Comparison of ENCODE assay signal across 17 cellular contexts in genomic region chr1:224061436-224061835, GRCh38.
"Had no signal": no experiment of that assay in that cellular context is flagged by ENCODE, and none has a peak within 500 bp of the region (broad histone marks: within the 10 kb centered on the region; RNA-seq: fewer than 3 reads in every experiment).

No MANE protein-coding gene starts in this region.

- H3K27ac ChIP-seq: esophagus muscularis mucosa, hepatocyte, ovary, sigmoid colon, spleen, stomach, testis, upper lobe of left lung had no signal

- H3K4me3 ChIP-seq: esophagus muscularis mucosa, hepatocyte, ovary, sigmoid colon, spleen, stomach, testis, upper lobe of left lung had no signal

- H3K9me3 ChIP-seq: sigmoid colon, testis, upper lobe of left lung had no signal

- H3K4me2 ChIP-seq: hepatocyte had no signal

- H3K27me3 ChIP-seq: hepatocyte, ovary, sigmoid colon, spleen, stomach, testis, upper lobe of left lung had no signal

- FAIRE-seq: keratinocyte had no signal

- H3K27ac Mint-ChIP-seq: activated CD8-positive, alpha-beta T cell treated with anti-CD3 and anti-CD28 coated beads for 36 hours; naive B cell had no signal

- H3K4me1 ChIP-seq: esophagus muscularis mucosa, sigmoid colon, spleen, testis had no signal

- H2AFZ ChIP-seq: hepatocyte had no signal

- DNase-seq: activated CD4-positive, alpha-beta T cell treated with anti-CD3 and anti-CD28 coated beads for 4 hours; activated CD8-positive, alpha-beta T cell treated with anti-CD3 and anti-CD28 coated beads for 36 hours; activated effector memory CD4-positive, alpha-beta T cell treated with Interleukin-2 at 50 U/mL for 16 hours; activated naive CD4-positive, alpha-beta T cell treated with anti-CD3 and anti-CD28 coated beads, Interleukin-2, amount 50 U/mL, for 16 hours; activated T-cell treated with anti-CD3 and anti-CD28 coated beads, Interleukin-2, amount 50 U/mL, for 4 hours; naive B cell; ovary; sigmoid colon; spleen; stomach; T1000; testis; upper lobe of left lung had no signal

- H3K36me3 Mint-ChIP-seq: naive B cell had no signal

- H3K36me3 ChIP-seq: esophagus muscularis mucosa, ovary, sigmoid colon, spleen, stomach, upper lobe of left lung had no signal

- ATAC-seq: activated CD8-positive, alpha-beta T cell treated with anti-CD3 and anti-CD28 coated beads for 36 hours; activated T-cell treated with anti-CD3 and anti-CD28 coated beads, Interleukin-2, amount 50 U/mL, for 4 hours; left lobe of liver had no signal

- H3K4me3 Mint-ChIP-seq: activated CD8-positive, alpha-beta T cell treated with anti-CD3 and anti-CD28 coated beads for 36 hours; activated T-cell treated with anti-CD3 and anti-CD28 coated beads, Interleukin-2, amount 50 U/mL, for 4 hours; naive B cell had no signal

- H3K9me3 Mint-ChIP-seq: activated CD8-positive, alpha-beta T cell treated with anti-CD3 and anti-CD28 coated beads for 36 hours; activated T-cell treated with anti-CD3 and anti-CD28 coated beads, Interleukin-2, amount 50 U/mL, for 4 hours had no signal

- H3K79me2 ChIP-seq: hepatocyte had no signal
